20 cellular contexts compared by ENCODE assay signal in genomic region chr1:40133839-40134238, GRCh38.
"Had no signal": no experiment of that assay in that cellular context is flagged by ENCODE, and none has a peak within 500 bp of the region (broad histone marks: within the 10 kb centered on the region; RNA-seq: fewer than 3 reads in every experiment).

No MANE protein-coding gene starts in this region.

- DNase-seq: activated CD4-positive, alpha-beta T cell treated with anti-CD3 and anti-CD28 coated beads, Interleukin-2, amount 50 U/mL, for 1 hour; activated CD4-positive, CD25-positive, alpha-beta regulatory T cell treated with anti-CD3 and anti-CD28 coated beads, Interleukin-2, amount 50 U/mL, for 72 hours; activated CD8-positive, alpha-beta T cell treated with anti-CD3 and anti-CD28 coated beads, Interleukin-2, amount 10 ng/mL, durations not matched to agents 7 days and 5 days; activated gamma-delta T cell treated with Interleukin-2 at 50 U/mL for 16 hours; body of pancreas; effector CD4-positive, alpha-beta T cell; left colon; psoas muscle; stimulated activated CD4-positive, alpha-beta T cell treated with anti-CD3 and anti-CD28 coated beads, Interleukin-12 subunit alpha, Interleukin-12 subunit beta, amount 100 ng/mL, for 4 hours; stimulated activated CD4-positive, alpha-beta T cell treated with anti-CD3 and anti-CD28 coated beads, Interleukin-1b, Interleukin-23, amount 100 ng/mL, for 48 hours; stimulated activated naive CD8-positive, alpha-beta T cell treated with anti-CD3 and anti-CD28 coated beads, Interleukin-15, amount 100 ng/mL, for 72 hours; WERI-Rb-1 had no signal

- H3K4me3 ChIP-seq: body of pancreas, pancreas, psoas muscle had no signal

- ATAC-seq: activated CD8-positive, alpha-beta T cell treated with anti-CD3 and anti-CD28 coated beads, Interleukin-2, amount 10 ng/mL, durations not matched to agents 7 days and 5 days; body of pancreas; left colon; pancreas; psoas muscle; stimulated activated naive CD8-positive, alpha-beta T cell treated with anti-CD3 and anti-CD28 coated beads, Interleukin-15, amount 100 ng/mL, for 72 hours had no signal

- H3K27me3 ChIP-seq: body of pancreas, right atrium auricular region had no signal

- H3K4me1 ChIP-seq: body of pancreas, pancreas, psoas muscle, right atrium auricular region had no signal

- H3K4me1 Mint-ChIP-seq: activated naive CD4-positive, alpha-beta T cell treated with anti-CD3 and anti-CD28 coated beads, Interleukin-2, amount 50 U/mL, for 24 hours; memory B cell; nephron; stimulated activated naive CD8-positive, alpha-beta T cell treated with anti-CD3 and anti-CD28 coated beads, Interleukin-15, amount 100 ng/mL, for 72 hours had no signal

- H3K36me3 Mint-ChIP-seq: activated naive CD4-positive, alpha-beta T cell treated with anti-CD3 and anti-CD28 coated beads, Interleukin-2, amount 50 U/mL, for 24 hours; memory B cell had no signal

- H3K36me3 ChIP-seq: pancreas, right atrium auricular region, tibial nerve, WERI-Rb-1 had no signal

- H3K9me3 ChIP-seq: body of pancreas, pancreas, psoas muscle, right atrium auricular region had no signal

- H3K27ac ChIP-seq: body of pancreas, pancreas, psoas muscle, right atrium auricular region, tibial nerve, WERI-Rb-1 had no signal

- H3K9me3 Mint-ChIP-seq: activated naive CD4-positive, alpha-beta T cell treated with anti-CD3 and anti-CD28 coated beads, Interleukin-2, amount 50 U/mL, for 24 hours; dendritic cell treated with granulocyte-macrophage colony-stimulating factor and Interleukin-4, amounts not matched to agents 40 ng/mL and 50 ng/mL, for 4 days; memory B cell; stimulated activated naive CD8-positive, alpha-beta T cell treated with anti-CD3 and anti-CD28 coated beads, Interleukin-15, amount 100 ng/mL, for 72 hours had no signal

- H3K27ac Mint-ChIP-seq: activated CD8-positive, alpha-beta T cell treated with anti-CD3 and anti-CD28 coated beads, Interleukin-2, amount 10 ng/mL, durations not matched to agents 7 days and 5 days; activated naive CD4-positive, alpha-beta T cell treated with anti-CD3 and anti-CD28 coated beads, Interleukin-2, amount 50 U/mL, for 24 hours; activated T-helper 1 cell treated with anti-CD3 and anti-CD28 coated beads, Interleukin-12 subunit alpha, Interleukin-12 subunit beta, Interleukin-2, Interleukin-4 antibody, amounts not matched to agents 30 ng/mL and 10 ng/mL and 1 ng/mL, durations not matched to agents 14 hours and 24 hours and 36 hours; dendritic cell treated with granulocyte-macrophage colony-stimulating factor and Interleukin-4, amounts not matched to agents 40 ng/mL and 50 ng/mL, for 4 days; memory B cell; nephron; stimulated activated naive CD8-positive, alpha-beta T cell treated with anti-CD3 and anti-CD28 coated beads, Interleukin-15, amount 100 ng/mL, for 72 hours had no signal

- H3K4me3 Mint-ChIP-seq: activated CD8-positive, alpha-beta T cell treated with anti-CD3 and anti-CD28 coated beads, Interleukin-2, amount 10 ng/mL, durations not matched to agents 7 days and 5 days; activated naive CD4-positive, alpha-beta T cell treated with anti-CD3 and anti-CD28 coated beads, Interleukin-2, amount 50 U/mL, for 24 hours; activated T-helper 1 cell treated with anti-CD3 and anti-CD28 coated beads, Interleukin-12 subunit alpha, Interleukin-12 subunit beta, Interleukin-2, Interleukin-4 antibody, amounts not matched to agents 30 ng/mL and 10 ng/mL and 1 ng/mL, durations not matched to agents 14 hours and 24 hours and 36 hours; dendritic cell treated with granulocyte-macrophage colony-stimulating factor and Interleukin-4, amounts not matched to agents 40 ng/mL and 50 ng/mL, for 4 days; memory B cell; nephron; stimulated activated naive CD8-positive, alpha-beta T cell treated with anti-CD3 and anti-CD28 coated beads, Interleukin-15, amount 100 ng/mL, for 72 hours had no signal
